Comparison of ENCODE assay signal across 1 cellular context in the genomic region with DNA sequence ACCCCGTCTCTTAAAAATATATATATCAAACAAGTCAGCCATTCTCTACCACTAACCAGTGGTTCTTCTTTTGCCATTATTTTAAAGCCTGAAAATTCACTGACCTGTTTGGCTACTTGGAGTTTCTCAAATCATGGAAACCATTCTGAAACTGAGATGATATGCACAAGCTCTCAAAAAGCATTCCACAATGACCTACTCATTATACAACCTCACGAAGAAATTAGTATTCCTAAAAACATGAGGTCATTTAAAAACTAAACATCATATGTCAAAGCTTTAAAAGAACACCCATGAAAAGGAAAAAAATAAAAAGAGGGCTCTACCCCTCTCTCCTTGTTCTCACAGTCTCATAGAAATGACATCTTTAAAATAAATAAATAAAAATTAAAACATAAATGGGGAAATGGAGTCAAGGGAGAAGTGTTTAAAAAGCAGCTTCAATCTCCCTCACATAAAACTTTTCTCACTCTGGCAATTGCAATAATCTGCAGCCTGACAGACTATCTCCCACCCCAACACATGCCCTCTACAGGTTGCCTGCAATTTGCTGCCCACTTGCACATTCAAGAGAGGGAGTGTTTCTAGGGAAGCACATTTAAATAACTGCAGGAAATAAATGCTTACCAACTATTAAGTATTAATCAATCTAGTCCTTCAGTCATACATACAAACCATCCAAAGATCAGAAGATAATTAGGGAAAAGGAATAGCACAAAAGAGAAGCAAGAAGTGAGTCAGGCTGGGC.
TF ChIP-seq lines count a peak whose summit lies in the region.

No MANE protein-coding gene starts in this region.

TF ChIP-seq in WTC11, 78 proteins besides CTCF, POLR2A, EP300 and RAD21 (continued from another document):
- no peak for TF ChIP-seq ARID4B (CRISPR knock-in tag; IDR thresholded peaks at IDR 0.05; ENCODE audit: borderline replicate concordance)
- no peak for TF ChIP-seq GRHL2 (CRISPR knock-in tag; IDR thresholded peaks at IDR 0.05; ENCODE audit: insufficient replicate concordance, severe bottlenecking)
- TF ChIP-seq JAZF1 (CRISPR knock-in tag; IDR thresholded peaks at IDR 0.05) = no peak
- no peak for TF ChIP-seq MXD4 (CRISPR knock-in tag; IDR thresholded peaks at IDR 0.05; ENCODE audit: borderline replicate concordance)
- no peak for TF ChIP-seq EMX1 (CRISPR knock-in tag; IDR thresholded peaks at IDR 0.05)
- no peak for TF ChIP-seq NFATC4 (CRISPR knock-in tag; IDR thresholded peaks at IDR 0.05)
- TF ChIP-seq ATF3 (CRISPR knock-in tag; conservative IDR thresholded peaks at IDR 0.05) = no peak
- no peak for TF ChIP-seq TEAD1 (CRISPR knock-in tag; IDR thresholded peaks at IDR 0.05)
- no peak for TF ChIP-seq ZBTB43 (CRISPR knock-in tag; IDR thresholded peaks at IDR 0.05)
- TF ChIP-seq ZNF138 (CRISPR knock-in tag; conservative IDR thresholded peaks at IDR 0.05) = no peak
